ENCODE assay signal across 2 cellular contexts in genomic region chr5:136251502-136251901, GRCh38.
TF ChIP-seq lines count a peak whose summit lies in the region.

No MANE protein-coding gene starts in this region.

TF ChIP-seq in Ishikawa, 13 proteins besides CTCF, POLR2A, EP300 and RAD21 (continued from another document):
- no peak for TF ChIP-seq REST (IDR thresholded peaks at IDR 0.05; ENCODE audit: low read depth)

TF ChIP-seq in K562, 482 proteins besides CTCF, POLR2A, EP300 and RAD21 (continued from another document and continues in another):
- peak; percentile 85 for TF ChIP-seq ZBTB40 (IDR thresholded peaks at IDR 0.05)
- TF ChIP-seq ZBTB40 (CRISPR knock-in tag; IDR thresholded peaks at IDR 0.05), result no peak
- TF ChIP-seq GABPB1 (CRISPR knock-in tag; IDR thresholded peaks at IDR 0.05), result peak; percentile 68; the same call in 1 of the 2 replicates
- TF ChIP-seq TFAP4 (CRISPR knock-in tag; IDR thresholded peaks at IDR 0.05; ENCODE audit: borderline replicate concordance), result peak; percentile 64; the same call in 1 of the 2 replicates
- TF ChIP-seq ZNF165 (CRISPR knock-in tag; IDR thresholded peaks at IDR 0.05; ENCODE audit: borderline replicate concordance), result no peak
- TF ChIP-seq E2F6 (IDR thresholded peaks at IDR 0.05; ENCODE audit: borderline replicate concordance in 1 of 2, extremely low read depth in 1 of 2, insufficient read depth in 1 of 2, insufficient read length in 1 of 2, low read depth in 1 of 2, low read length in 1 of 2, poor library complexity in 1 of 2, severe bottlenecking in 1 of 2), result peak; percentile 77 to 84
- TF ChIP-seq FOXA1 (IDR thresholded peaks at IDR 0.05; ENCODE audit: borderline replicate concordance), result no peak
- TF ChIP-seq FOXA3 (CRISPR knock-in tag; conservative IDR thresholded peaks at IDR 0.05 in 1 of 2, IDR thresholded peaks at IDR 0.05 in 1 of 2), result 0 out of 4 replicates have a peak, but pooled peaks of 1 of the 2 experiments have one; percentile 52
- no peak for TF ChIP-seq ZBED1 (IDR thresholded peaks at IDR 0.05)
- no peak for TF ChIP-seq GATA2 (CRISPR knock-in tag; IDR thresholded peaks at IDR 0.05)
- TF ChIP-seq CBX1 (IDR thresholded peaks at IDR 0.05; ENCODE audit: low read depth), result peak; percentile 43; the same call in 1 of the 2 replicates
- TF ChIP-seq RNF2 (IDR thresholded peaks at IDR 0.05), result peak; percentile 69
- no peak for TF ChIP-seq ETV6 (IDR thresholded peaks at IDR 0.05; ENCODE audit: borderline replicate concordance in 1 of 2, low read depth in 2 of 2, low read length in 1 of 2)
- no peak for TF ChIP-seq ETV6 (CRISPR knock-in tag; IDR thresholded peaks at IDR 0.05; ENCODE audit: borderline replicate concordance)
- TF ChIP-seq ZFP91 (CRISPR knock-in tag; IDR thresholded peaks at IDR 0.05), result no peak
- peak; percentile 55; the same call in 1 of the 2 replicates for TF ChIP-seq LCOR (CRISPR knock-in tag; IDR thresholded peaks at IDR 0.05)
- no peak for TF ChIP-seq NCOA4 (IDR thresholded peaks at IDR 0.05; ENCODE audit: partially characterized antibody)
- no peak for TF ChIP-seq CHD1 (IDR thresholded peaks at IDR 0.05; ENCODE audit: low read length)
- no peak for TF ChIP-seq HDAC2 (IDR thresholded peaks at IDR 0.05)
- no peak for TF ChIP-seq CREB1 (IDR thresholded peaks at IDR 0.05)
- TF ChIP-seq CREB1 (CRISPR knock-in tag; IDR thresholded peaks at IDR 0.05), result peak; percentile 42; the same call in 1 of the 2 replicates
- peak; percentile 50 for TF ChIP-seq CXXC5 (CRISPR knock-in tag; IDR thresholded peaks at IDR 0.05)
- TF ChIP-seq NR2C2 (CRISPR knock-in tag; IDR thresholded peaks at IDR 0.05), result no peak
- TF ChIP-seq NR2C2 (tag; IDR thresholded peaks at IDR 0.05), result peak; percentile 16; the same call in 1 of the 2 replicates
- TF ChIP-seq ZNF668 (CRISPR knock-in tag; IDR thresholded peaks at IDR 0.05), result no peak
- TF ChIP-seq SMARCA4 (IDR thresholded peaks at IDR 0.05), result no peak
- TF ChIP-seq NELFE (IDR thresholded peaks at IDR 0.05; ENCODE audit: insufficient read depth, insufficient read length), result no peak
- no peak for TF ChIP-seq DEAF1 (CRISPR knock-in tag; IDR thresholded peaks at IDR 0.05)
- TF ChIP-seq ZNF407 (IDR thresholded peaks at IDR 0.05; ENCODE audit: low read depth), result peak; percentile 83
- peak; percentile 73 for TF ChIP-seq BHLHE40 (IDR thresholded peaks at IDR 0.05; ENCODE audit: low read length)
- TF ChIP-seq ZBTB8A (IDR thresholded peaks at IDR 0.05; ENCODE audit: partially characterized antibody), result no peak
- peak; percentile 66 for TF ChIP-seq DIDO1 (tag; IDR thresholded peaks at IDR 0.05; ENCODE audit: low read depth)
- 0 out of 2 replicates have a peak, but pooled peaks have one; percentile 22 for TF ChIP-seq MYC (IDR thresholded peaks at IDR 0.05; ENCODE audit: low read depth, low read length)
- no peak for TF ChIP-seq MYC (CRISPR knock-in tag; IDR thresholded peaks at IDR 0.05; ENCODE audit: borderline replicate concordance, low read depth)
